26 cellular contexts compared by ENCODE assay signal in genomic region chr4:7299908-7300710, GRCh38.
"Had no signal": no experiment of that assay in that cellular context is flagged by ENCODE, and none has a peak within 500 bp of the region (broad histone marks: within the 10 kb centered on the region; RNA-seq: fewer than 3 reads in every experiment).

No MANE protein-coding gene starts in this region.

- H3K4me3 ChIP-seq: left lung, pancreas, psoas muscle, stomach, uterus had no signal

- H3K4me1 ChIP-seq: left lung, pancreas had no signal

- ATAC-seq: activated CD4-positive, alpha-beta T cell treated with anti-CD3 and anti-CD28 coated beads for 36 hours; left lung; naive thymus-derived CD4-positive, alpha-beta T cell; pancreas; psoas muscle; stimulated activated effector memory CD8-positive, alpha-beta T cell treated with anti-CD3 and anti-CD28 coated beads, Interleukin-12 subunit alpha, Interleukin-12 subunit beta, amount 100 ng/mL, for 72 hours had no signal

- H3K27ac Mint-ChIP-seq: activated B cell treated with CpG ODN at 0.5 μM for 24 hours; activated CD4-positive, alpha-beta T cell treated with anti-CD3 and anti-CD28 coated beads for 36 hours; activated naive CD4-positive, alpha-beta T cell treated with anti-CD3 and anti-CD28 coated beads for 36 hours; activated naive CD8-positive, alpha-beta T cell treated with anti-CD3 and anti-CD28 coated beads, Interleukin-2, amount 10 ng/mL, durations not matched to agents 7 days and 5 days; naive thymus-derived CD4-positive, alpha-beta T cell; stimulated activated effector memory CD8-positive, alpha-beta T cell treated with anti-CD3 and anti-CD28 coated beads, Interleukin-12 subunit alpha, Interleukin-12 subunit beta, amount 100 ng/mL, for 72 hours had no signal

- H3K36me3 Mint-ChIP-seq: activated naive CD8-positive, alpha-beta T cell treated with anti-CD3 and anti-CD28 coated beads, Interleukin-2, amount 10 ng/mL, durations not matched to agents 7 days and 5 days; naive thymus-derived CD4-positive, alpha-beta T cell; stimulated activated effector memory CD8-positive, alpha-beta T cell treated with anti-CD3 and anti-CD28 coated beads, Interleukin-12 subunit alpha, Interleukin-12 subunit beta, amount 100 ng/mL, for 72 hours had no signal

- DNase-seq: activated B cell treated with CpG ODN at 0.5 μM for 24 hours; activated CD4-positive, alpha-beta T cell treated with anti-CD3 and anti-CD28 coated beads for 36 hours; activated CD4-positive, alpha-beta T cell treated with anti-CD3 and anti-CD28 coated beads, Interleukin-2, amount 50 U/mL, for 48 hours; activated CD8-positive, alpha-beta memory T cell treated with anti-CD3 and anti-CD28 coated beads, Interleukin-2, amount 50 U/mL, for 48 hours; activated effector memory CD4-positive, alpha-beta T cell treated with Interleukin-2 at 50 U/mL for 16 hours; activated naive CD4-positive, alpha-beta T cell treated with anti-CD3 and anti-CD28 coated beads for 36 hours; activated naive CD8-positive, alpha-beta T cell treated with anti-CD3 and anti-CD28 coated beads, Interleukin-2, amount 10 ng/mL, durations not matched to agents 7 days and 5 days; activated T-cell treated with anti-CD3 and anti-CD28 coated beads, Interleukin-2, amount 50 U/mL, for 48 hours; amniotic stem cell; cerebellar nuclear complex; effector CD4-positive, alpha-beta T cell; erythroblast; foreskin fibroblast; kidney glomerular epithelial cell; naive thymus-derived CD4-positive, alpha-beta T cell; pancreas; psoas muscle; small intestine; stimulated activated CD4-positive, alpha-beta T cell treated with anti-CD3 and anti-CD28 coated beads, Interleukin-2, amount 100 ng/mL, for 24 hours; stomach; T-helper 9 cell; trophoblast cell; uterus had no signal

- H3K36me3 ChIP-seq: left lung, neutrophil, pancreas, stomach, uterus had no signal

- H3K4me1 Mint-ChIP-seq: activated B cell treated with CpG ODN at 0.5 μM for 24 hours; activated CD4-positive, alpha-beta T cell treated with anti-CD3 and anti-CD28 coated beads for 36 hours had no signal

- H3K4me3 Mint-ChIP-seq: activated B cell treated with CpG ODN at 0.5 μM for 24 hours; activated CD4-positive, alpha-beta T cell treated with anti-CD3 and anti-CD28 coated beads for 36 hours; activated naive CD4-positive, alpha-beta T cell treated with anti-CD3 and anti-CD28 coated beads for 36 hours; activated naive CD8-positive, alpha-beta T cell treated with anti-CD3 and anti-CD28 coated beads, Interleukin-2, amount 10 ng/mL, durations not matched to agents 7 days and 5 days; naive thymus-derived CD4-positive, alpha-beta T cell; stimulated activated effector memory CD8-positive, alpha-beta T cell treated with anti-CD3 and anti-CD28 coated beads, Interleukin-12 subunit alpha, Interleukin-12 subunit beta, amount 100 ng/mL, for 72 hours had no signal

- FAIRE-seq: pancreas, small intestine had no signal

- H3K9me3 Mint-ChIP-seq: activated B cell treated with CpG ODN at 0.5 μM for 24 hours; activated naive CD4-positive, alpha-beta T cell treated with anti-CD3 and anti-CD28 coated beads for 36 hours; activated naive CD8-positive, alpha-beta T cell treated with anti-CD3 and anti-CD28 coated beads, Interleukin-2, amount 10 ng/mL, durations not matched to agents 7 days and 5 days; stimulated activated effector memory CD8-positive, alpha-beta T cell treated with anti-CD3 and anti-CD28 coated beads, Interleukin-12 subunit alpha, Interleukin-12 subunit beta, amount 100 ng/mL, for 72 hours had no signal

- H3K27me3 ChIP-seq: pancreas, uterus had no signal

- H3K9me3 ChIP-seq: left lung, neutrophil, pancreas, psoas muscle, stomach, uterus had no signal

- H3K27ac ChIP-seq: left lung, neutrophil, pancreas, psoas muscle, stomach, uterus had no signal
